Comparison of ENCODE assay signal across 1 cellular context in genomic region chr3:37443363-37444035, GRCh38.
TF ChIP-seq lines count a peak whose summit lies in the region.

No MANE protein-coding gene starts in this region.

TF ChIP-seq in GM12878, 131 proteins besides CTCF, POLR2A, EP300 and RAD21:
- no peak for TF ChIP-seq ZBTB40 (IDR thresholded peaks at IDR 0.05; ENCODE audit: borderline replicate concordance)
- no peak for TF ChIP-seq STAT3 (IDR thresholded peaks at IDR 0.05; ENCODE audit: low read depth, low read length)
- peak; percentile 30 for TF ChIP-seq PBX3 (IDR thresholded peaks at IDR 0.05; ENCODE audit: insufficient replicate concordance, low read depth, low read length)
- TF ChIP-seq, protein P1, sequence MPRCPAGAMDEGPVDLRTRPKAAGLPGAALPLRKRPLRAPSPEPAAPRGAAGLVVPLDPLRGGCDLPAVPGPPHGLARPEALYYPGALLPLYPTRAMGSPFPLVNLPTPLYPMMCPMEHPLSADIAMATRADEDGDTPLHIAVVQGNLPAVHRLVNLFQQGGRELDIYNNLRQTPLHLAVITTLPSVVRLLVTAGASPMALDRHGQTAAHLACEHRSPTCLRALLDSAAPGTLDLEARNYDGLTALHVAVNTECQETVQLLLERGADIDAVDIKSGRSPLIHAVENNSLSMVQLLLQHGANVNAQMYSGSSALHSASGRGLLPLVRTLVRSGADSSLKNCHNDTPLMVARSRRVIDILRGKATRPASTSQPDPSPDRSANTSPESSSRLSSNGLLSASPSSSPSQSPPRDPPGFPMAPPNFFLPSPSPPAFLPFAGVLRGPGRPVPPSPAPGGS (IDR thresholded peaks at IDR 0.05; ENCODE audit: borderline replicate concordance, insufficient read depth, low read depth, low read length, poor library complexity, severe bottlenecking) = peak; percentile 90
